Comparison of ENCODE assay signal across 21 cellular contexts in the genomic region with DNA sequence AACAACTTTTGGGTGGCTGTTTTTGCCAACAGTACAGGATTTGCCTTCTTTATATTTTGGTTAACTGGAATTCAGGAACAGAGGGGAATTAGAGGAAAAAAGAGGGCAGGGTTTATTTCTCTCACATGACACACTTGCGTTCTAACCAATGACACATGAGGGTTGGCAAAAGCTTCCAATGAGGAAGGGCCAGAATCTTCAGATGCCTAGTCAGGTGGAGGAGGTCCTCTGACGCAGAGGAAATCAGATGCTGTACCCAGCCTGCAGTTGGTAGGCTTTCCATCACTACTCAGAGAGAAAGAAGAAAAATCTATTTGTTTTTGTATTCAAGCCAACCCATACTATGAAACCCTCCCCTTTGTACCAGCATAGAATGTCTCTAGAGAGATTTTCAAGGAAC.
"Had no signal": no experiment of that assay in that cellular context is flagged by ENCODE, and none has a peak within 500 bp of the region (broad histone marks: within the 10 kb centered on the region; RNA-seq: fewer than 3 reads in every experiment).

No MANE protein-coding gene starts in this region.

- H3K4me2 ChIP-seq: KMS-11, SK-N-SH had no signal

- DNase-seq: activated CD4-positive, CD25-positive, alpha-beta regulatory T cell; activated CD8-positive, alpha-beta memory T cell treated with anti-CD3 and anti-CD28 coated beads, Interleukin-2, amount 50 U/mL, for 4 hours; activated CD8-positive, alpha-beta T cell treated with anti-CD3 and anti-CD28 coated beads for 36 hours; activated naive CD4-positive, alpha-beta T cell treated with anti-CD3 and anti-CD28 coated beads, Interleukin-2, amount 50 U/mL, for 16 hours; activated naive CD8-positive, alpha-beta T cell treated with anti-CD3 and anti-CD28 coated beads, Interleukin-2, amount 10 ng/mL, durations not matched to agents 7 days and 5 days; activated T-cell treated with anti-CD3 and anti-CD28 coated beads, Interleukin-2, amount 50 U/mL, for 72 hours; adrenal gland; aorta; NCI-H1092; NCI-H1417 treated with DMSO at 0.1 percent for 48 hours; NCI-H1694; NCI-H2029; NCI-H524; PC-3; SIG-M5; SK-N-SH; T-helper 1 cell had no signal

- H3K9me3 ChIP-seq: adrenal gland, breast epithelium, SK-N-SH had no signal

- ATAC-seq: activated CD8-positive, alpha-beta T cell treated with anti-CD3 and anti-CD28 coated beads for 36 hours; activated T-cell treated with anti-CD3 and anti-CD28 coated beads, Interleukin-2, amount 50 U/mL, for 72 hours; PC-3 had no signal

- H3K27ac Mint-ChIP-seq: activated CD8-positive, alpha-beta T cell treated with anti-CD3 and anti-CD28 coated beads for 36 hours; activated naive CD8-positive, alpha-beta T cell treated with anti-CD3 and anti-CD28 coated beads, Interleukin-2, amount 10 ng/mL, durations not matched to agents 7 days and 5 days; activated T-cell treated with anti-CD3 and anti-CD28 coated beads, Interleukin-2, amount 50 U/mL, for 72 hours; activated T-helper 2 cell treated with anti-CD3 and anti-CD28 coated beads, Interferon-gamma antibody, Interleukin-2, Interleukin-4, amounts not matched to agents 10 μg/mL and 5 μg/mL and 100 μg/mL, durations not matched to agents 14 hours and 24 hours and 36 hours had no signal

- H3K4me3 ChIP-seq: adrenal gland, breast epithelium had no signal

- H3K27me3 Mint-ChIP-seq: activated CD8-positive, alpha-beta T cell treated with anti-CD3 and anti-CD28 coated beads for 36 hours; activated naive CD8-positive, alpha-beta T cell treated with anti-CD3 and anti-CD28 coated beads, Interleukin-2, amount 10 ng/mL, durations not matched to agents 7 days and 5 days had no signal

- H3K9me2 ChIP-seq: SK-N-SH had no signal

- H3K4me1 ChIP-seq: breast epithelium had no signal

- H3K27ac ChIP-seq: adrenal gland, breast epithelium, KMS-11, VCaP had no signal

- H3K27me3 ChIP-seq: adrenal gland, breast epithelium had no signal

- H3K4me3 Mint-ChIP-seq: activated CD8-positive, alpha-beta T cell treated with anti-CD3 and anti-CD28 coated beads for 36 hours; activated naive CD8-positive, alpha-beta T cell treated with anti-CD3 and anti-CD28 coated beads, Interleukin-2, amount 10 ng/mL, durations not matched to agents 7 days and 5 days; activated T-cell treated with anti-CD3 and anti-CD28 coated beads, Interleukin-2, amount 50 U/mL, for 72 hours had no signal

- H3K36me3 ChIP-seq: breast epithelium had no signal

- H3K9me3 Mint-ChIP-seq: activated CD8-positive, alpha-beta T cell treated with anti-CD3 and anti-CD28 coated beads for 36 hours; activated naive CD8-positive, alpha-beta T cell treated with anti-CD3 and anti-CD28 coated beads, Interleukin-2, amount 10 ng/mL, durations not matched to agents 7 days and 5 days; activated T-cell treated with anti-CD3 and anti-CD28 coated beads, Interleukin-2, amount 50 U/mL, for 72 hours; activated T-helper 2 cell treated with anti-CD3 and anti-CD28 coated beads, Interferon-gamma antibody, Interleukin-2, Interleukin-4, amounts not matched to agents 10 μg/mL and 5 μg/mL and 100 μg/mL, durations not matched to agents 14 hours and 24 hours and 36 hours had no signal
